ENCODE assay signal across 16 cellular contexts in genomic region chr7:121510302-121510701, GRCh38.
DNase-seq lines count a peak whose midpoint lies in the region; ATAC-seq and TF ChIP-seq lines count a peak whose summit lies in the region.
"Had no signal": no experiment of that assay in that cellular context is flagged by ENCODE, and none has a peak within 500 bp of the region (broad histone marks: within the 10 kb centered on the region; RNA-seq: fewer than 3 reads in every experiment).

No MANE protein-coding gene starts in this region.

- CTCF ChIA-PET in CD8-positive, alpha-beta memory T cell (lab: Charles Lee) = interaction anchor here (0.9 to 1.8 kb wide), 6 partner anchors 34 to 144 kb away, joined by 3 to 6 read pairs (median 5); partner anchors contain the start of gene FAM3C

- TF ChIP-seq CTCF in BE2C (IDR thresholded peaks at IDR 0.05; ENCODE audit: low read depth, low read length) = peak; percentile 57

- H3K9me3 Mint-ChIP-seq in CD8-positive, alpha-beta memory T cell = peaks cover 15 to 33% (median 25%) of the 10 kb centered on the region in 5 donors

- H3K9me3 ChIP-seq in BE2C = peaks cover 11% of the 10 kb centered on the region
- no peaks in the 10 kb centered on the region for H3K9me3 ChIP-seq in CD8-positive, alpha-beta memory T cell (ENCODE audit: low read length)

- no peaks in the 10 kb centered on the region for H3K27me3 ChIP-seq in BE2C
- no peaks in the 10 kb centered on the region for H3K27me3 ChIP-seq in CD8-positive, alpha-beta memory T cell (ENCODE audit: insufficient read depth, low read length, poor library complexity, severe bottlenecking)

- H3K27ac Mint-ChIP-seq in CD8-positive, alpha-beta memory T cell = peak overlapping the region in 2 of 8 donors; percentile 17 to 21

- no peaks in the 10 kb centered on the region for H3K4me1 ChIP-seq in BE2C
- no peaks in the 10 kb centered on the region for H3K4me1 ChIP-seq in CD8-positive, alpha-beta memory T cell (ENCODE audit: insufficient read depth, low read length)

- no peak for TF ChIP-seq POLR2A in erythroblast (IDR thresholded peaks at IDR 0.05; ENCODE audit: low read length)

- POLR2A ChIA-PET in CD8-positive, alpha-beta memory T cell (lab: Charles Lee) = no interaction called here

- peak; percentile 24 for DNase-seq in BE2C
- DNase-seq in CD8-positive, alpha-beta memory T cell = peak in 3 of 5 donors; percentile 8 to 49 (median 10)
- DNase-seq in OCI-M1 (lab: John Stamatoyannopoulos, UW) = peak; percentile 9
- peak; percentile 1 to 7 for DNase-seq in erythroblast (lab: John Stamatoyannopoulos, UW)
- DNase-seq in NCI-H1048 (lab: John Stamatoyannopoulos, UW) = no peak
- no peak for DNase-seq in GF-D8 (lab: John Stamatoyannopoulos, UW)
- DNase-seq: activated CD8-positive, alpha-beta memory T cell treated with anti-CD3 and anti-CD28 coated beads, Interleukin-2, amount 10 ng/mL, durations not matched to agents 7 days and 5 days; GM23248; hippocampal formation; KG1; left colon; NCI-H187 treated with DMSO at 0.1 percent for 48 hours; NCI-H748 treated with DMSO at 0.1 percent for 48 hours; SHP77 had no signal

- H3K27me3 Mint-ChIP-seq in CD8-positive, alpha-beta memory T cell = peaks cover 1 to 3% of the 10 kb centered on the region in 2 donors
- H3K27me3 Mint-ChIP-seq: activated CD8-positive, alpha-beta memory T cell treated with anti-CD3 and anti-CD28 coated beads, Interleukin-2, amount 10 ng/mL, durations not matched to agents 7 days and 5 days had no signal

- H3K4me3 Mint-ChIP-seq in CD8-positive, alpha-beta memory T cell = no peak overlapping the region
- H3K4me3 Mint-ChIP-seq: activated CD8-positive, alpha-beta memory T cell treated with anti-CD3 and anti-CD28 coated beads, Interleukin-2, amount 10 ng/mL, durations not matched to agents 7 days and 5 days had no signal

- no peak for ATAC-seq in HG02885 (IDR thresholded peaks at IDR 0.05; ENCODE audit: poor library complexity, unreplicated experiment)
- ATAC-seq: activated CD8-positive, alpha-beta memory T cell treated with anti-CD3 and anti-CD28 coated beads, Interleukin-2, amount 10 ng/mL, durations not matched to agents 7 days and 5 days; esophagus mucosa; left colon had no signal

- peaks cover 0 to 21% (median 0%) of the 10 kb centered on the region in 3 donors for H3K36me3 Mint-ChIP-seq in CD8-positive, alpha-beta memory T cell

- H3K4me1 Mint-ChIP-seq in CD8-positive, alpha-beta memory T cell = no peaks in the 10 kb centered on the region

- no peak overlapping the region for H3K27ac ChIP-seq in CD8-positive, alpha-beta memory T cell (ENCODE audit: low read depth, low read length)
- H3K27ac ChIP-seq: GM23248 had no signal

- H3K4me3 ChIP-seq in BE2C (ENCODE audit: low read depth, low read length) = no peak overlapping the region
- H3K4me3 ChIP-seq in CD8-positive, alpha-beta memory T cell (ENCODE audit: low read length) = no peak overlapping the region
- H3K4me3 ChIP-seq: GM23248 had no signal

- no peaks in the 10 kb centered on the region for H3K36me3 ChIP-seq in BE2C
- no peaks in the 10 kb centered on the region for H3K36me3 ChIP-seq in CD8-positive, alpha-beta memory T cell (ENCODE audit: insufficient read depth, low read length)

Comparison
In these comparisons a context has a peak if more than half of its experiments do, and no peak if none do; other contexts are left out.
1. DNase-seq: peak in BE2C (single experiment), CD8-positive, alpha-beta memory T cell (3 of 5), OCI-M1 (single experiment) and erythroblast (2 of 2); none in NCI-H1048 (single experiment) and GF-D8 (single experiment).